In the genomic region with DNA sequence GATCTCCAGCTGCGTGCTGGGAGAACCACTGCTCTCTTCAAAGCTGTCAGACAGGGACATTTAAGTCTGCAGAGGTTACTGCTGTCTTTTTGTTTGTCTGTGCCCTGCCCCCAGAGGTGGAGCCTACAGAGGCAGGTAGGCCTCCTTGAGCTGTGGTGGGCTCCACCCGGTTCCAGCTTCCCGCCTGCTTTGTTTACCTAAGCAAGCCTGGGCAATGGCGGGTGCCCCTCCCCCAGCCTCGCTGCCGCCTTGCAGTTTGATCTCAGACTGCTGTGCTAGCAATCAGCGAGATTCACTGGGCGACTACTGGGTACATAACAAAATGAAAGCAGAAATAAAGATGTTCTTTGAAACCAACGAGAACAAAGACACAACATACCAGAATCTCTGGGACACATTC, we compare ENCODE assay signal across 8 cellular contexts.
A peak's percentile ranks its signal among the peaks of the same experiment; 100 is the strongest.
DNase-seq lines count a peak whose midpoint lies in the region; ATAC-seq, FAIRE-seq and TF ChIP-seq lines count a peak whose summit lies in the region.
"Not testable (repeated sequence)": the region's sequence is repeated elsewhere in the genome, so short reads cannot be mapped to it uniquely, and the experiment has no call there.

No MANE protein-coding gene starts in this region.

- H3K23me2 ChIP-seq in H9 (ENCODE audit: insufficient read length, low read depth, low read length, poor library complexity, severe bottlenecking); H1 (ENCODE audit: low read depth, low read length): not testable (repeated sequence)

- H3K36me3 Mint-ChIP-seq in H9 (ENCODE audit: insufficient read depth in 1 of 3, low read depth in 3 of 3): peaks cover 7 to 14% (median 8%) of the 10 kb centered on the region in 3 experiments
- H3K36me3 Mint-ChIP-seq in nephron progenitor cell (ENCODE audit: low read depth): peaks cover 14% of the 10 kb centered on the region

- not testable (repeated sequence) for FAIRE-seq in H1 (lab: Jason Lieb, UNC)

- H3K4me1 Mint-ChIP-seq in H9, nephron progenitor cell: not testable (repeated sequence)

- H3K4me3 Mint-ChIP-seq in H9 (peak overlapping the region; percentile 15 to 57; a peak in 3 of 5 replicates), nephron progenitor cell (peak overlapping the region; percentile 5)

- H2BK12ac ChIP-seq in H9 (ENCODE audit: insufficient read length, low read depth, low read length); H1 (ENCODE audit: low read depth, low read length): not testable (repeated sequence)

- H3K9me3 ChIP-seq in H9 (ENCODE audit: control insufficient read depth, low read depth, low read length); H1 (ENCODE audit: insufficient read depth in 2 of 2, low read depth in 1 of 2, low read length in 1 of 2): not testable (repeated sequence)

- DNase-seq in COR-L47 (lab: John Stamatoyannopoulos, UW): peak; percentile 10
- peak; percentile 70 for DNase-seq in H9
- peak; percentile 75 for DNase-seq in NCI-H2171 treated with DMSO at 0.1 percent for 48 hours (lab: John Stamatoyannopoulos, UW)
- DNase-seq in NCI-H748 (lab: John Stamatoyannopoulos, UW; ENCODE audit: unreplicated experiment): peak; percentile 89
- peak; percentile 19 for DNase-seq in RPMI8226
- DNase-seq in H1 (ENCODE audit: low read depth in 1 of 2, low spot score in 2 of 2): peak; percentile 13 to 56
- not testable (repeated sequence) for DNase-seq in left lobe of liver (ENCODE audit: low spot score); nephron progenitor cell

- H2BK20ac ChIP-seq in H9 (ENCODE audit: low read depth, low read length, poor library complexity, severe bottlenecking); H1 (ENCODE audit: low read length): not testable (repeated sequence)

- not testable (repeated sequence) for H3K36me3 ChIP-seq in H1 (ENCODE audit: control insufficient read depth in 2 of 4, insufficient read depth in 4 of 4, low read length in 3 of 4)

- TF ChIP-seq RAD21 in H1 (IDR thresholded peaks at IDR 0.05 in 1 of 2, conservative IDR thresholded peaks at IDR 0.05 in 1 of 2; ENCODE audit: low read depth in 2 of 2, low read length in 2 of 2): not testable (repeated sequence)

- not testable (repeated sequence) for TF ChIP-seq POLR2A in H1 (IDR thresholded peaks at IDR 0.05; ENCODE audit: control extremely low read depth in 1 of 2, low read depth in 2 of 2, low read length in 2 of 2)

- CTCF ChIA-PET in H1 (lab: Charles Lee; ENCODE audit: partially characterized antibody): interaction anchor here (0.7 kb wide), 1 partner anchor 377 kb away, joined by 3 read pairs; no protein-coding TSS in a partner anchor

- not testable (repeated sequence) for H2BK15ac ChIP-seq in H9 (ENCODE audit: low read depth, low read length); H1 (ENCODE audit: low read length)

- TF ChIP-seq CTCF in H9 (conservative IDR thresholded peaks at IDR 0.05); H1 (IDR thresholded peaks at IDR 0.05; ENCODE audit: control extremely low read depth in 1 of 3, insufficient read depth in 1 of 3, low read depth in 1 of 3, low read length in 3 of 3); nephron progenitor cell (IDR thresholded peaks at IDR 0.05): not testable (repeated sequence)

- not testable (repeated sequence) for H4K91ac ChIP-seq in H9 (ENCODE audit: insufficient read length, low read depth, low read length); H1 (replicated peaks; ENCODE audit: insufficient read length, low read length)

- not testable (repeated sequence) for H2AFZ ChIP-seq in H9 (ENCODE audit: low read length); H1 (ENCODE audit: low read length)

- not testable (repeated sequence) for H3K27ac ChIP-seq in H9 (ENCODE audit: insufficient read length, low read depth, low read length); H1 (ENCODE audit: low read depth, low read length)

- H3K4ac ChIP-seq in H9 (ENCODE audit: low read depth, low read length); H1 (replicated peaks; ENCODE audit: insufficient read length, low read depth, low read length): not testable (repeated sequence)

- POLR2A ChIA-PET in H1 (lab: Charles Lee; ENCODE audit: partially characterized antibody): not testable (repeated sequence)

- not testable (repeated sequence) for H3T11ph ChIP-seq in H9 (ENCODE audit: low read length)

- H3K18ac ChIP-seq in H9 (ENCODE audit: insufficient read length, low read depth, low read length); H1 (ENCODE audit: extremely low read depth, low read length): not testable (repeated sequence)

- not testable (repeated sequence) for H4K8ac ChIP-seq in H9 (replicated peaks; ENCODE audit: insufficient read length, low read depth, low read length); H1 (ENCODE audit: extremely low read depth, insufficient read depth, low read length)

- H3K14ac ChIP-seq in H9 (ENCODE audit: insufficient read depth, low read length); H1 (ENCODE audit: insufficient read length): not testable (repeated sequence)

- H2AK5ac ChIP-seq in H9 (ENCODE audit: insufficient read length, low read length); H1 (ENCODE audit: low read depth, low read length): not testable (repeated sequence)

- not testable (repeated sequence) for H4K20me1 ChIP-seq in H9 (ENCODE audit: control insufficient read depth, insufficient read depth, insufficient read length); H1 (replicated peaks in 1 of 2; ENCODE audit: control insufficient read depth in 1 of 2, insufficient read depth in 2 of 2, low read length in 2 of 2)

- not testable (repeated sequence) for H2BK120ac ChIP-seq in H9 (ENCODE audit: low read depth, low read length, poor library complexity, severe bottlenecking); H1 (replicated peaks; ENCODE audit: low read depth, low read length)

- peak overlapping the region in 1 of 3 experiments; percentile 71; a peak in 1 of 7 replicates for H3K27ac Mint-ChIP-seq in H9
- not testable (repeated sequence) for H3K27ac Mint-ChIP-seq in nephron progenitor cell

- TF ChIP-seq EP300 in H1 (IDR thresholded peaks at IDR 0.05; ENCODE audit: borderline replicate concordance in 1 of 2, low read depth in 2 of 2, low read length in 2 of 2): not testable (repeated sequence)

- H2BK5ac ChIP-seq in H9 (ENCODE audit: insufficient read length, low read length); H1 (ENCODE audit: low read depth, low read length): not testable (repeated sequence)

- not testable (repeated sequence) for H3K27me3 Mint-ChIP-seq in H9 (ENCODE audit: low read depth); nephron progenitor cell (ENCODE audit: low read depth, poor library complexity)

- not testable (repeated sequence) for H3K4me2 ChIP-seq in H9 (ENCODE audit: insufficient read depth, insufficient read length, low read length); H1 (ENCODE audit: insufficient read depth in 1 of 2, low read depth in 2 of 2, low read length in 2 of 2)

- not testable (repeated sequence) for H3K23ac ChIP-seq in H9 (ENCODE audit: insufficient read length, low read depth, low read length); H1 (ENCODE audit: insufficient read length)

- H3K27me3 ChIP-seq in H9 (ENCODE audit: insufficient read depth, low read length); H1 (replicated peaks in 1 of 4; ENCODE audit: control insufficient read depth in 3 of 4, extremely low read depth in 1 of 4, insufficient read depth in 3 of 4, low read length in 3 of 4): not testable (repeated sequence)

- not testable (repeated sequence) for H3K56ac ChIP-seq in H9 (ENCODE audit: insufficient read length, low read depth, low read length); H1 (replicated peaks; ENCODE audit: insufficient read length, low read depth, low read length)

- WGBS in H9 (ENCODE audit: extremely low coverage, insufficient read length, low lambda C conversion rate): no CpG with 5 or more reads among the region's 9 CpGs
- WGBS in H1 (ENCODE audit: extremely low coverage in 1 of 2, insufficient coverage in 1 of 2, insufficient read length in 1 of 2, insufficient replicate concordance in 2 of 2, low coverage in 1 of 2, low lambda C conversion rate in 2 of 2, missing lambda C conversion rate in 1 of 2), 2 experiments: 17% methylated on average over 8 of the region's 9 CpGs; no CpG with 5 or more reads in 1 of the 2 experiments

- H3K4me3 ChIP-seq in H1 (ENCODE audit: extremely low read depth in 1 of 4, insufficient read depth in 2 of 4, low read depth in 3 of 4, low read length in 4 of 4): not testable (repeated sequence)

- peak; percentile 47 for ATAC-seq in left lobe of liver

- not testable (repeated sequence) for H3K9ac ChIP-seq in H9 (ENCODE audit: extremely low read depth, insufficient read length, low read length); H1 (replicated peaks in 1 of 4; ENCODE audit: extremely low read depth in 1 of 4, low read depth in 3 of 4, low read length in 3 of 4)

- H3K79me1 ChIP-seq in H9 (ENCODE audit: insufficient read depth, low read depth, low read length, poor library complexity, severe bottlenecking); H1 (ENCODE audit: low read depth, low read length): not testable (repeated sequence)

- not testable (repeated sequence) for H3K79me2 ChIP-seq in H9 (ENCODE audit: insufficient read depth, low read length); H1 (ENCODE audit: control insufficient read depth in 1 of 2, insufficient read depth in 2 of 2, low read length in 2 of 2)

- not testable (repeated sequence) for H3K4me1 ChIP-seq in H9 (ENCODE audit: insufficient read depth, low read length); H1 (replicated peaks in 1 of 4; ENCODE audit: control insufficient read depth in 3 of 4, insufficient read depth in 4 of 4, low read length in 3 of 4)

- H4K5ac ChIP-seq in H9 (ENCODE audit: insufficient read length, low read depth, low read length); H1 (ENCODE audit: insufficient read length, low read depth, low read length): not testable (repeated sequence)

- peaks cover 12 to 14% of the 10 kb centered on the region in 2 experiments for H3K9me3 Mint-ChIP-seq in H9
- H3K9me3 Mint-ChIP-seq in nephron progenitor cell: peaks cover 50% of the 10 kb centered on the region

TF ChIP-seq in H1, 55 proteins besides CTCF, POLR2A, EP300 and RAD21:
- TF ChIP-seq YY1 (IDR thresholded peaks at IDR 0.05; ENCODE audit: low read depth, low read length): 0 out of 2 replicates have a peak, but pooled peaks have one; percentile 24
- TF ChIP-seq, protein P1, sequence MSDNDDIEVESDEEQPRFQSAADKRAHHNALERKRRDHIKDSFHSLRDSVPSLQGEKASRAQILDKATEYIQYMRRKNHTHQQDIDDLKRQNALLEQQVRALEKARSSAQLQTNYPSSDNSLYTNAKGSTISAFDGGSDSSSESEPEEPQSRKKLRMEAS (IDR thresholded peaks at IDR 0.05): 0 out of 2 replicates have a peak, but pooled peaks have one; percentile 14
